Comparison of ENCODE assay signal across 9 cellular contexts in the genomic region with DNA sequence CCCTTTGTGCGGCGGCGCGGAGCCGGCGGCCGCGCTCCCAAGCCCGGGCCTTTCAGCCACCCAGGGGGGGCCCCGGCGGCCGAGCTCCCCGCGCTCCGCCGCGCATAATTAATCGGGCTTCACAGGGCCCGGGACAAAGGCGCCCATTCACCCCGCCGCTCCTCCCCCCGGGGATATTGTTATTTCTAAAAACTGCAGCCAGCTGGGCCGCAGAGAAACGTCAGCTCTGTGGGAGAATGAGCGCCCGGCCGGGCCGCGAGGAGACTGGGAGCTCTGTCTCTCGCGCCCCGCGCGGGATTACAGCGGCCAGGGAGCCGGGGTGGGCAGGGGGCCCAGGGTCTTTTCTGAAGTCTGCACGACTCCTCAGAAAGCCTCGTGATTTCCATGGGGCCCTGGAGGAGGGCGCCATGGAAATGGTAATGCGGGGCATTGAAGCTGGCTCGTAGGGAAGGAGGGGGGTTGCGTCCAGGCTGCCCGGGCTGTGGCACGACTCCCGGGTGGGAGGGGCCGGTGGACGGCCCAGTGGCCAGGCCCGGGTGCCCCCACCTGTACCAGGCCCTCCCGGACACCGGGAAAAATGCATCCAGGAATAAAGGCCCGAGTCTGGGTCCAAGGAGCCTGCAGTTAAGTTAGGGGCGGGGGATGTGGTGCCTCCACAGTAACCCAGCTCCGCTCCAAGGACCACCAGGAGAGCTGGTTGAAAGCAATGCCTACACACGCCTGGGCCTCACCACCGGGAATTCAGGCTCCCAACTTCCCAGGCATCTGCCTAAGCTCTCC.
A peak's percentile ranks its signal among the peaks of the same experiment; 100 is the strongest.
DNase-seq lines count a peak whose midpoint lies in the region; ATAC-seq and TF ChIP-seq lines count a peak whose summit lies in the region.
"Had no signal": no experiment of that assay in that cellular context is flagged by ENCODE, and none has a peak within 500 bp of the region (broad histone marks: within the 10 kb centered on the region; RNA-seq: fewer than 3 reads in every experiment).

No MANE protein-coding gene starts in this region.

- no peaks in the 10 kb centered on the region for H3K27me3 ChIP-seq in heart left ventricle

- in situ Hi-C loops in SK-MEL-5 (cut with HindIII; ENCODE audit: low pct_unique_long_range_greater_than_20kb, low sequenced_read_pairs): loop anchor here (25.0 kb wide), 1 partner anchor 486 kb away; the partner anchor contains the start of gene THADA

- ATAC-seq in heart left ventricle (peak in 3 of 4 donors; percentile 58 to 74 (median 71)), GM18511 (IDR thresholded peaks at IDR 0.05; ENCODE audit: unreplicated experiment) (no peak)
- ATAC-seq: naive thymus-derived CD8-positive, alpha-beta T cell had no signal

- WGBS in heart left ventricle, 4 donors: 6 to 26% (median 17%) methylated on average over 33 to 56 of the region's 56 CpGs

- H3K4me1 ChIP-seq in heart left ventricle: peaks cover 0 to 68% (median 23%) of the 10 kb centered on the region in 12 donors

- peaks cover 0 to 3% (median 0%) of the 10 kb centered on the region in 9 donors for H3K36me3 ChIP-seq in heart left ventricle

- peak in 1 of 2 donors; percentile 26 for TF ChIP-seq POLR2A in heart left ventricle (IDR thresholded peaks at IDR 0.05)

- intact Hi-C loops in heart left ventricle (cut with DNase I): loop anchor here in 2 of 10 donors (2.0 to 10.0 kb wide), 2 partner anchors 14 to 126 kb away; no protein-coding TSS in a partner anchor

- DNase-seq in AG10803 (ENCODE audit: low read depth): peak; percentile 43
- peak; percentile 88 for DNase-seq in SK-MEL-5 (ENCODE audit: low read depth, low spot score)
- peak; percentile 75 to 83 (median 80) for DNase-seq in heart left ventricle
- DNase-seq in occipital lobe (lab: John Stamatoyannopoulos, UW): peak; percentile 81
- DNase-seq in AML-193 (lab: John Stamatoyannopoulos, UW): no peak
- DNase-seq in activated naive CD4-positive, alpha-beta T cell (lab: John Stamatoyannopoulos, UW): no peak
- no peak for DNase-seq in NCI-H524 treated with DMSO at 0.1 percent for 48 hours (lab: John Stamatoyannopoulos, UW)
- DNase-seq: naive thymus-derived CD8-positive, alpha-beta T cell had no signal

- H3K9me3 ChIP-seq in heart left ventricle: no peaks in the 10 kb centered on the region

- H3K27ac ChIP-seq in heart left ventricle: peak overlapping the region; percentile 84 to 98 (median 90)

- TF ChIP-seq CTCF in AG10803 (conservative IDR thresholded peaks at IDR 0.05; ENCODE audit: low read length): no peak
- no peak for TF ChIP-seq CTCF in heart left ventricle (IDR thresholded peaks at IDR 0.05)

- H3K4me3 ChIP-seq in AG10803 (ENCODE audit: low read length) (no peak overlapping the region), heart left ventricle (peak overlapping the region; percentile 35 to 64 (median 55))

Comparison
In these comparisons a context has a peak if more than half of its experiments do, and no peak if none do; other contexts are left out.
1. DNase-seq: peak in AG10803 (single experiment), SK-MEL-5 (single experiment), heart left ventricle (5 of 5) and occipital lobe (single experiment); none in AML-193 (0 of 2), activated naive CD4-positive, alpha-beta T cell (0 of 4) and NCI-H524 treated with DMSO at 0.1 percent for 48 hours (single experiment).